Comparison of ENCODE assay signal across 17 cellular contexts in the genomic region with DNA sequence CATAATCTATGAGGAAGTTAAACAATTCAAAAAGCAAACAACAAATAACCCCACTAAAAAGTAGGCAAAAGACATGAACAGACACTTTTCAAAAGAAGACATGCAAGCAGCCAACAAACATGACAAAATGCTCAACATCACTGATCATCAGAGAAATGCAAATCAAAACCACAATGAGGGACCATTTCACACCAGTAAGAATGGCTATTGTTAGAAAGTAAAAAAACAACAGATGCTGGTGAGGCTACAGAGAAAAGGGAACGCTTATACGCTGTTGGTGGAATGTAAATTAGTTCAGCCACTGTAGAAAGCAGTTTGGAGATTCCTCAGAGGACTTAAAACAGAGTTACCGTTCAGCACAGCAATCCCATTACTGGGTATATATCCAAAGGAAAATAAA. TPM values are rescaled to one million over a fixed set of nuclear protein-coding genes. Genes with fewer than 3 reads are reported as not detected.
DNase-seq lines count a peak whose midpoint lies in the region; ATAC-seq and TF ChIP-seq lines count a peak whose summit lies in the region.
"Had no signal": no experiment of that assay in that cellular context is flagged by ENCODE, and none has a peak within 500 bp of the region (broad histone marks: within the 10 kb centered on the region; RNA-seq: fewer than 3 reads in every experiment).

No MANE protein-coding gene starts in this region.

- intact Hi-C loops in CD8-positive, alpha-beta T cell (cut with DNase I, micrococcal nuclease): no loop called here

- H3K4me1 Mint-ChIP-seq in CD8-positive, alpha-beta T cell (ENCODE audit: low read depth): no peaks in the 10 kb centered on the region

- peaks cover 9% of the 10 kb centered on the region for H3K9me3 ChIP-seq in CD8-positive, alpha-beta T cell (ENCODE audit: low read length)
- H3K9me3 ChIP-seq: colonic mucosa had no signal

- CTCF ChIA-PET in CD8-positive, alpha-beta T cell (lab: Charles Lee): no interaction called here

- H3K27ac Mint-ChIP-seq in CD8-positive, alpha-beta T cell: no peak overlapping the region
- H3K27ac Mint-ChIP-seq: activated naive CD4-positive, alpha-beta T cell treated with anti-CD3 and anti-CD28 coated beads for 36 hours had no signal

- no peak overlapping the region for H3K4me3 Mint-ChIP-seq in CD8-positive, alpha-beta T cell
- H3K4me3 Mint-ChIP-seq: activated naive CD4-positive, alpha-beta T cell treated with anti-CD3 and anti-CD28 coated beads for 36 hours had no signal

- no peak overlapping the region for H3K4me3 ChIP-seq in CD8-positive, alpha-beta T cell (ENCODE audit: low read depth, low read length)
- H3K4me3 ChIP-seq: colonic mucosa, GM23248, thoracic aorta had no signal

- ATAC-seq in GM18907 (IDR thresholded peaks at IDR 0.05; ENCODE audit: unreplicated experiment): peak; percentile 40
- peak; percentile 67 for ATAC-seq in HG03565 (IDR thresholded peaks at IDR 0.05; ENCODE audit: unreplicated experiment)
- ATAC-seq in HG02970 (IDR thresholded peaks at IDR 0.05; ENCODE audit: low FRiP score, unreplicated experiment): no peak
- no peak for ATAC-seq in HG03280 (IDR thresholded peaks at IDR 0.05; ENCODE audit: unreplicated experiment)
- ATAC-seq in CD8-positive, alpha-beta T cell: no peak
- ATAC-seq: foreskin keratinocyte, left colon had no signal

- no peaks in the 10 kb centered on the region for H3K4me1 ChIP-seq in CD8-positive, alpha-beta T cell (ENCODE audit: insufficient read depth, low read length)
- H3K4me1 ChIP-seq: colonic mucosa, foreskin keratinocyte had no signal

- no peak for TF ChIP-seq CTCF in CD8-positive, alpha-beta T cell (IDR thresholded peaks at IDR 0.05)

- H3K27me3 ChIP-seq in CD8-positive, alpha-beta T cell (ENCODE audit: insufficient read depth, low read length): no peaks in the 10 kb centered on the region
- H3K27me3 ChIP-seq: colonic mucosa had no signal

- DNase-seq in inferior parietal cortex (ENCODE audit: extremely low spot score) (peak; percentile 51), NCI-H510A treated with DMSO at 0.1 percent for 48 hours (lab: John Stamatoyannopoulos, UW) (no peak)
- DNase-seq in CD8-positive, alpha-beta T cell: no peak
- DNase-seq: activated CD4-positive, alpha-beta T cell treated with anti-CD3 and anti-CD28 coated beads, Interleukin-2, amount 50 U/mL, for 4 hours; activated naive CD4-positive, alpha-beta T cell treated with anti-CD3 and anti-CD28 coated beads for 36 hours; colonic mucosa; foreskin keratinocyte; GM23248; Karpas-422; left colon; NCI-H1105 treated with DMSO at 0.1 percent for 48 hours; stimulated activated CD4-positive, alpha-beta T cell treated with anti-CD3 and anti-CD28 coated beads, Interleukin-4, amount 100 ng/mL, for 1 hour had no signal

- POLR2A ChIA-PET in CD8-positive, alpha-beta T cell (lab: Charles Lee): no interaction called here

- no peaks in the 10 kb centered on the region for H3K36me3 Mint-ChIP-seq in CD8-positive, alpha-beta T cell

- peaks cover 14% of the 10 kb centered on the region for H3K27me3 Mint-ChIP-seq in CD8-positive, alpha-beta T cell (ENCODE audit: low read depth)

- peaks cover 13% of the 10 kb centered on the region for H3K9me3 Mint-ChIP-seq in CD8-positive, alpha-beta T cell

- no peak overlapping the region for H3K27ac ChIP-seq in CD8-positive, alpha-beta T cell (ENCODE audit: low read depth, low read length)
- H3K27ac ChIP-seq: colonic mucosa, foreskin keratinocyte, GM23248, thoracic aorta had no signal

- no peaks in the 10 kb centered on the region for H3K36me3 ChIP-seq in CD8-positive, alpha-beta T cell (ENCODE audit: insufficient read depth, low read length)
- H3K36me3 ChIP-seq: colonic mucosa, thoracic aorta had no signal

RNA-seq across cellular contexts. Expression of gene TNFRSF13B, which starts 24.4 kb away (rescaled TPM):
- total RNA-seq in CD8-positive, alpha-beta T cell: not detected
- total RNA-seq: activated naive CD4-positive, alpha-beta T cell treated with anti-CD3 and anti-CD28 coated beads for 36 hours; foreskin keratinocyte; GM23248; thoracic aorta had no signal

Comparison
In these comparisons a context has a peak if more than half of its experiments do, and no peak if none do; other contexts are left out.
1. ATAC-seq: peak in GM18907 (single experiment) and HG03565 (single experiment); none in HG02970 (single experiment), HG03280 (single experiment) and CD8-positive, alpha-beta T cell (single experiment).